In genomic region chr7:80231719-80232118, GRCh38 we compare ENCODE assay signal across 15 cellular contexts.
DNase-seq lines count a peak whose midpoint lies in the region; ATAC-seq and TF ChIP-seq lines count a peak whose summit lies in the region.
"Had no signal": no experiment of that assay in that cellular context is flagged by ENCODE, and none has a peak within 500 bp of the region (broad histone marks: within the 10 kb centered on the region; RNA-seq: fewer than 3 reads in every experiment).

No MANE protein-coding gene starts in this region.

- H3K27me3 ChIP-seq in breast epithelium (no peaks in the 10 kb centered on the region), RWPE2 (ENCODE audit: insufficient read depth, poor library complexity, severe bottlenecking) (no peaks in the 10 kb centered on the region), upper lobe of right lung (no peaks in the 10 kb centered on the region), prostate gland (replicated peaks; ENCODE audit: insufficient read depth) (no peaks in the 10 kb centered on the region)
- H3K27me3 ChIP-seq: MG63 had no signal

- H3K4me3 Mint-ChIP-seq in MCF 10A (ENCODE audit: unreplicated experiment), result no peak overlapping the region
- H3K4me3 Mint-ChIP-seq: neural crest cell had no signal

- H3K9me3 ChIP-seq in breast epithelium, result no peaks in the 10 kb centered on the region
- no peaks in the 10 kb centered on the region for H3K9me3 ChIP-seq in RWPE2 (ENCODE audit: severe bottlenecking)
- H3K9me3 ChIP-seq in upper lobe of right lung, result no peaks in the 10 kb centered on the region
- no peaks in the 10 kb centered on the region for H3K9me3 ChIP-seq in prostate gland
- H3K9me3 ChIP-seq: lower lobe of right lung, MG63 had no signal

- no peaks in the 10 kb centered on the region for H3K36me3 ChIP-seq in breast epithelium
- H3K36me3 ChIP-seq in RWPE2 (ENCODE audit: low read depth), result no peaks in the 10 kb centered on the region
- H3K36me3 ChIP-seq in upper lobe of right lung, result no peaks in the 10 kb centered on the region
- H3K36me3 ChIP-seq in prostate gland, result no peaks in the 10 kb centered on the region
- H3K36me3 ChIP-seq: lower lobe of right lung, MG63 had no signal

- H3K36me3 Mint-ChIP-seq in MCF 10A (ENCODE audit: insufficient read depth, unreplicated experiment), result peaks cover 14% of the 10 kb centered on the region

- peak overlapping the region; percentile 66 for H3K27ac Mint-ChIP-seq in MCF 10A (ENCODE audit: low read depth, unreplicated experiment)

- peak; percentile 92 for ATAC-seq in RWPE2 (ENCODE audit: low read depth)
- ATAC-seq in upper lobe of right lung, result no peak
- ATAC-seq: lower lobe of right lung had no signal

- POLR2A ChIA-PET in MCF 10A (lab: Yijun Ruan, JAX), result interaction anchor here (1.1 to 2.6 kb wide), 4 partner anchors 9 to 81 kb away, joined by 3 to 8 read pairs (median 6); no protein-coding TSS in a partner anchor

- CTCF ChIA-PET in MCF 10A (lab: Yijun Ruan, JAX), result interaction anchor here (1.0 to 1.6 kb wide), 4 partner anchors 9 to 160 kb away, joined by 4 to 8 read pairs (median 4); no protein-coding TSS in a partner anchor

- DNase-seq in MCF 10A (ENCODE audit: unreplicated experiment) (peak; percentile 59), breast epithelium (ENCODE audit: low spot score in 2 of 2) (no peak), RWPE2 (ENCODE audit: low spot score) (no peak), fibroblast of pulmonary artery (ENCODE audit: low read depth) (peak; percentile 60), upper lobe of right lung (no peak), amygdala (lab: John Stamatoyannopoulos, UW) (no peak), ureter (ENCODE audit: low spot score) (no peak), prostate gland (ENCODE audit: low spot score) (no peak)
- DNase-seq: activated gamma-delta T cell treated with Interleukin-2 at 50 U/mL for 16 hours, cerebellar nuclear complex, lower lobe of right lung, MG63, NCI-H2081, T1000 had no signal

- intact Hi-C loops in MCF 10A (cut with micrococcal nuclease), result no loop called here
- intact Hi-C loops in breast epithelium (cut with DNase I; ENCODE audit: low total_unique reads), result no loop called here
- intact Hi-C loops in upper lobe of right lung (cut with DNase I), result no loop called here
- intact Hi-C loops in prostate gland (cut with DNase I), result no loop called here

- TF ChIP-seq POLR2A in breast epithelium (IDR thresholded peaks at IDR 0.05) (no peak), prostate gland (IDR thresholded peaks at IDR 0.05) (no peak)

- H3K9me3 Mint-ChIP-seq in MCF 10A (ENCODE audit: unreplicated experiment), result no peaks in the 10 kb centered on the region
- H3K9me3 Mint-ChIP-seq: neural crest cell had no signal

- WGBS in prostate gland, result 94% methylated on average over 2 of the region's 2 CpGs

- no TSS peak for BruUV-seq in MCF 10A (replicated peaks; lab: Mats Ljungman, UMichigan)

- no peak overlapping the region for H3K27ac ChIP-seq in breast epithelium
- peak overlapping the region; percentile 35 for H3K27ac ChIP-seq in RWPE2 (ENCODE audit: poor library complexity, severe bottlenecking)
- H3K27ac ChIP-seq in upper lobe of right lung, result no peak overlapping the region
- no peak overlapping the region for H3K27ac ChIP-seq in prostate gland
- H3K27ac ChIP-seq: lower lobe of right lung had no signal

- H3K4me1 ChIP-seq in breast epithelium (no peaks in the 10 kb centered on the region), RWPE2 (ENCODE audit: insufficient read depth, poor library complexity, severe bottlenecking) (peaks cover 13% of the 10 kb centered on the region), upper lobe of right lung (no peaks in the 10 kb centered on the region), prostate gland (replicated peaks) (no peaks in the 10 kb centered on the region)
- H3K4me1 ChIP-seq: lower lobe of right lung had no signal

- H3K4me3 ChIP-seq in breast epithelium, result no peak overlapping the region
- H3K4me3 ChIP-seq in RWPE2 (ENCODE audit: severe bottlenecking), result no peak overlapping the region
- no peak overlapping the region for H3K4me3 ChIP-seq in fibroblast of pulmonary artery (replicated peaks; ENCODE audit: low read depth, low read length)
- no peak overlapping the region for H3K4me3 ChIP-seq in upper lobe of right lung
- no peak overlapping the region for H3K4me3 ChIP-seq in prostate gland
- H3K4me3 ChIP-seq: lower lobe of right lung, MG63 had no signal

- no peaks in the 10 kb centered on the region for H3K27me3 Mint-ChIP-seq in MCF 10A (ENCODE audit: insufficient read depth, unreplicated experiment)

- H3K4me1 Mint-ChIP-seq in MCF 10A (ENCODE audit: insufficient read depth, unreplicated experiment), result peaks cover 16% of the 10 kb centered on the region
- H3K4me1 Mint-ChIP-seq: neural crest cell had no signal

- no peak for TF ChIP-seq CTCF in MCF 10A (IDR thresholded peaks at IDR 0.05; ENCODE audit: unreplicated experiment)
- TF ChIP-seq CTCF in breast epithelium (IDR thresholded peaks at IDR 0.05), result no peak
- TF ChIP-seq CTCF in RWPE2 (IDR thresholded peaks at IDR 0.05; ENCODE audit: poor library complexity, severe bottlenecking), result no peak
- no peak for TF ChIP-seq CTCF in fibroblast of pulmonary artery (IDR thresholded peaks at IDR 0.05; ENCODE audit: low read length, missing control alignments)
- TF ChIP-seq CTCF in upper lobe of right lung (IDR thresholded peaks at IDR 0.05), result no peak
- no peak for TF ChIP-seq CTCF in prostate gland (IDR thresholded peaks at IDR 0.05)

Comparison
In these comparisons a context has a peak if more than half of its experiments do, and no peak if none do; other contexts are left out.
1. DNase-seq: peak in MCF 10A (single experiment) and fibroblast of pulmonary artery (single experiment); none in breast epithelium (0 of 2), RWPE2 (single experiment), upper lobe of right lung (single experiment), amygdala (0 of 56), ureter (single experiment) and prostate gland (single experiment).